ENCODE assay signal across 23 cellular contexts in genomic region chr9:123342247-123342646, GRCh38. TPM values are rescaled to one million over a fixed set of nuclear protein-coding genes. Genes with fewer than 3 reads are reported as not detected.
A peak's percentile ranks its signal among the peaks of the same experiment; 100 is the strongest.
DNase-seq lines count a peak whose midpoint lies in the region; ATAC-seq, FAIRE-seq and TF ChIP-seq lines count a peak whose summit lies in the region.
"Had no signal": no experiment of that assay in that cellular context is flagged by ENCODE, and none has a peak within 500 bp of the region (broad histone marks: within the 10 kb centered on the region; RNA-seq: fewer than 3 reads in every experiment).

No MANE protein-coding gene starts in this region.

- H3K9me3 Mint-ChIP-seq in stimulated activated effector memory CD8-positive, alpha-beta T cell treated with anti-CD3 and anti-CD28 coated beads, Interleukin-12 subunit alpha, Interleukin-12 subunit beta, amount 100 ng/mL, for 72 hours = no peaks in the 10 kb centered on the region

- CTCF ChIA-PET in OCI-LY7 (lab: Charles Lee; ENCODE audit: unreplicated experiment) (no interaction called here), K562 (lab: Yijun Ruan, JAX; ENCODE audit: low intra/inter-chr PET ratio) (no interaction called here)

- H3K9ac ChIP-seq in BLaER1 treated with 17β-estradiol and CSF1 and Interleukin-3, amounts not matched to agents 10 nM and 100 nM = peak overlapping the region in 7 of 11 experiments; percentile 17 to 92 (median 86); a peak in 11 of 22 replicates
- peak overlapping the region in 1 of 2 experiments; percentile 41; a peak in 1 of 4 replicates for H3K9ac ChIP-seq in K562 (ENCODE audit: insufficient read depth in 1 of 2, low read depth in 2 of 2, low read length in 2 of 2)

- TF ChIP-seq POLR2A in K562 (conservative IDR thresholded peaks at IDR 0.05) = no peak

- POLR2A ChIA-PET in OCI-LY7 (lab: Charles Lee) (interaction anchor here (0.6 to 5.0 kb wide), 6 partner anchors 16 to 174 kb away, joined by 3 to 53 read pairs (median 4); no protein-coding TSS in a partner anchor), K562 (lab: Yijun Ruan, JAX) (interaction anchor here (0.6 kb wide), 1 partner anchor 236 kb away, joined by 4 read pairs; no protein-coding TSS in a partner anchor)

- H3K27me3 ChIP-seq in BLaER1 treated with 17β-estradiol and CSF1 and Interleukin-3, amounts not matched to agents 10 nM and 100 nM = no peaks in the 10 kb centered on the region
- H3K27me3 ChIP-seq in K562 (ENCODE audit: control insufficient read depth in 2 of 2, insufficient read depth in 2 of 2, low read length in 2 of 2) (no peaks in the 10 kb centered on the region), BE2C (no peaks in the 10 kb centered on the region)

- peaks cover 77 to 99% (median 94%) of the 10 kb centered on the region in 10 experiments for H3K4me1 ChIP-seq in BLaER1 treated with 17β-estradiol and CSF1 and Interleukin-3, amounts not matched to agents 10 nM and 100 nM
- H3K4me1 ChIP-seq in OCI-LY7 (ENCODE audit: insufficient read depth, low read length, poor library complexity, severe bottlenecking) (peaks cover 94% of the 10 kb centered on the region), K562 (replicated peaks in 1 of 2; ENCODE audit: control insufficient read depth in 2 of 2, insufficient read depth in 2 of 2, low read length in 2 of 2) (peaks cover 42 to 54% of the 10 kb centered on the region in 2 experiments), BE2C (no peaks in the 10 kb centered on the region; the same call in 1 of the 2 replicates)
- H3K4me1 ChIP-seq: HAP-1 had no signal

- intact Hi-C loops in OCI-LY7 (cut with micrococcal nuclease; ENCODE audit: unreplicated experiment) = loop anchor here (10.0 kb wide), 2 partner anchors 437 to 517 kb away; partner anchors contain the start of genes PDCL and RC3H2
- intact Hi-C loops in K562 (cut with micrococcal nuclease) = loop anchor here (2.0 kb wide), 2 partner anchors 37 to 73 kb away; partner anchors contain the start of gene STRBP

- peak overlapping the region in 1 of 10 experiments; percentile 32; a peak in 2 of 20 replicates for H3K4me3 ChIP-seq in BLaER1 treated with 17β-estradiol and CSF1 and Interleukin-3, amounts not matched to agents 10 nM and 100 nM
- no peak overlapping the region for H3K4me3 ChIP-seq in OCI-LY7 (ENCODE audit: low read depth, low read length, poor library complexity, severe bottlenecking)
- no peak overlapping the region for H3K4me3 ChIP-seq in K562
- no peak overlapping the region for H3K4me3 ChIP-seq in BE2C (ENCODE audit: low read depth, low read length)
- H3K4me3 ChIP-seq: HAP-1 had no signal

- peaks cover 46% of the 10 kb centered on the region for H3K4me1 Mint-ChIP-seq in stimulated activated effector memory CD8-positive, alpha-beta T cell treated with anti-CD3 and anti-CD28 coated beads, Interleukin-12 subunit alpha, Interleukin-12 subunit beta, amount 100 ng/mL, for 72 hours

- no peak for TF ChIP-seq RAD21 in K562 (CRISPR knock-in tag; conservative IDR thresholded peaks at IDR 0.05 in 1 of 2, IDR thresholded peaks at IDR 0.05 in 1 of 2)

- no peaks in the 10 kb centered on the region for H3K9me1 ChIP-seq in K562 (ENCODE audit: control insufficient read depth, insufficient read depth, low read length)

- in situ Hi-C loops in K562 (cut with MboI) = loop anchor here (10.0 kb wide), 1 partner anchor 517 kb away; the partner anchor contains the start of gene PDCL

- H3K4me2 ChIP-seq in BLaER1 treated with 17β-estradiol and CSF1 and Interleukin-3, amounts not matched to agents 10 nM and 100 nM = peak overlapping the region; percentile 69 to 95 (median 91)
- H3K4me2 ChIP-seq in OCI-LY7 (ENCODE audit: low read length) (peak overlapping the region; percentile 73), K562 (ENCODE audit: insufficient read depth, low read length) (no peak overlapping the region)

- FAIRE-seq in K562 (lab: Jason Lieb, UNC) = no peak
- FAIRE-seq: G401.6, GM19239 had no signal

- BruUV-seq in OCI-LY7 (replicated peaks; lab: Mats Ljungman, UMichigan) = no TSS peak
- BruUV-seq in K562 (replicated peaks; lab: Mats Ljungman, UMichigan) = no TSS peak

- H3K27ac ChIP-seq in BLaER1 treated with 17β-estradiol and CSF1 and Interleukin-3, amounts not matched to agents 10 nM and 100 nM = peak overlapping the region in 8 of 11 experiments; percentile 90 to 99 (median 96); a peak in 15 of 22 replicates
- H3K27ac ChIP-seq in OCI-LY7 (ENCODE audit: low read depth, low read length, poor library complexity, severe bottlenecking) = peak overlapping the region; percentile 93
- no peak overlapping the region for H3K27ac ChIP-seq in K562 (ENCODE audit: extremely low read depth, low read depth, low read length)
- H3K27ac ChIP-seq: RWPE1 had no signal

- H3K36me3 Mint-ChIP-seq in stimulated activated effector memory CD8-positive, alpha-beta T cell treated with anti-CD3 and anti-CD28 coated beads, Interleukin-12 subunit alpha, Interleukin-12 subunit beta, amount 100 ng/mL, for 72 hours = peaks cover 17% of the 10 kb centered on the region

- ATAC-seq in K562 = no peak
- no peak for ATAC-seq in stimulated activated effector memory CD8-positive, alpha-beta T cell treated with anti-CD3 and anti-CD28 coated beads, Interleukin-12 subunit alpha, Interleukin-12 subunit beta, amount 100 ng/mL, for 72 hours
- ATAC-seq: PC-3 had no signal

- peak overlapping the region; percentile 97 for H3K27ac Mint-ChIP-seq in stimulated activated effector memory CD8-positive, alpha-beta T cell treated with anti-CD3 and anti-CD28 coated beads, Interleukin-12 subunit alpha, Interleukin-12 subunit beta, amount 100 ng/mL, for 72 hours

- no peak for TF ChIP-seq EP300 in K562 (IDR thresholded peaks at IDR 0.05; ENCODE audit: low read length)

- no peak overlapping the region for H3K4me3 Mint-ChIP-seq in stimulated activated effector memory CD8-positive, alpha-beta T cell treated with anti-CD3 and anti-CD28 coated beads, Interleukin-12 subunit alpha, Interleukin-12 subunit beta, amount 100 ng/mL, for 72 hours

- H3K9me2 ChIP-seq in OCI-LY7 (ENCODE audit: insufficient read depth, low read length) = no peaks in the 10 kb centered on the region

- no peaks in the 10 kb centered on the region for H4K20me1 ChIP-seq in BLaER1 treated with 17β-estradiol and CSF1 and Interleukin-3, amounts not matched to agents 10 nM and 100 nM
- H4K20me1 ChIP-seq in OCI-LY7 (ENCODE audit: insufficient read depth, low read length) (no peaks in the 10 kb centered on the region), K562 (replicated peaks; ENCODE audit: control insufficient read depth, insufficient read depth, low read length) (no peaks in the 10 kb centered on the region)

- H3K36me3 ChIP-seq in BLaER1 treated with 17β-estradiol and CSF1 and Interleukin-3, amounts not matched to agents 10 nM and 100 nM = no peaks in the 10 kb centered on the region
- H3K36me3 ChIP-seq in OCI-LY7 (ENCODE audit: insufficient read depth, low read length) = no peaks in the 10 kb centered on the region
- H3K36me3 ChIP-seq in K562 (ENCODE audit: control insufficient read depth, insufficient read depth, low read length) = no peaks in the 10 kb centered on the region
- H3K36me3 ChIP-seq in BE2C = no peaks in the 10 kb centered on the region
- H3K36me3 ChIP-seq: HAP-1 had no signal

- H3K9me3 ChIP-seq in BLaER1 treated with 17β-estradiol and CSF1 and Interleukin-3, amounts not matched to agents 10 nM and 100 nM (replicated peaks in 1 of 11) = no peaks in the 10 kb centered on the region
- H3K9me3 ChIP-seq in OCI-LY7 (ENCODE audit: low read length) = no peaks in the 10 kb centered on the region; the same call in 1 of the 2 replicates
- H3K9me3 ChIP-seq in K562 (replicated peaks; ENCODE audit: control insufficient read depth, insufficient read depth, low read depth, low read length) = no peaks in the 10 kb centered on the region
- no peaks in the 10 kb centered on the region for H3K9me3 ChIP-seq in BE2C
- H3K9me3 ChIP-seq: HAP-1 had no signal

- WGBS in K562 (ENCODE audit: insufficient coverage, low coverage, missing lambda C conversion rate) = 66% methylated on average over 5 of the region's 5 CpGs

- H2AFZ ChIP-seq in OCI-LY7 (ENCODE audit: low read length) = peak overlapping the region; percentile 57
- peak overlapping the region; percentile 14; the same call in 1 of the 2 replicates for H2AFZ ChIP-seq in K562 (ENCODE audit: low read depth, low read length)

- DNase-seq in OCI-LY7 (ENCODE audit: low spot score) (no peak), K562 (ENCODE audit: extremely low read depth in 1 of 4, low spot score in 3 of 4) (no peak), NCI-H1092 treated with DMSO at 0.1 percent for 48 hours (lab: John Stamatoyannopoulos, UW) (no peak), BE2C (no peak)
- no peak for DNase-seq in stimulated activated effector memory CD8-positive, alpha-beta T cell treated with anti-CD3 and anti-CD28 coated beads, Interleukin-12 subunit alpha, Interleukin-12 subunit beta, amount 100 ng/mL, for 72 hours (ENCODE audit: low spot score in 2 of 2)
- no peak for DNase-seq in stimulated activated CD4-positive, alpha-beta T cell treated with anti-CD3 and anti-CD28 coated beads, Interleukin-2, amount 100 ng/mL, for 24 hours
- no peak for DNase-seq in stimulated activated CD4-positive, alpha-beta T cell treated with anti-CD3 and anti-CD28 coated beads, Interleukin-4, amount 100 ng/mL, for 1 hour
- DNase-seq: COR-L47, DMS 273 treated with DMSO at 0.1 percent for 48 hours, DND-41, KBM-7, NCI-H1694 treated with DMSO at 0.1 percent for 48 hours, NCI-H2107, NCI-H2227 treated with DMSO at 0.1 percent for 48 hours, NCI-H510A treated with DMSO at 0.1 percent for 48 hours, NCI-H82, PC-3, SIG-M5 had no signal

- TF ChIP-seq CTCF in OCI-LY7 (conservative IDR thresholded peaks at IDR 0.05; ENCODE audit: low read length) = no peak
- no peak for TF ChIP-seq CTCF in K562 (IDR thresholded peaks at IDR 0.05 in 2 of 3, conservative IDR thresholded peaks at IDR 0.05 in 1 of 3; ENCODE audit: insufficient read depth in 2 of 3, low read depth in 1 of 3, low read length in 3 of 3)
- TF ChIP-seq CTCF in BE2C (IDR thresholded peaks at IDR 0.05; ENCODE audit: low read depth, low read length) = no peak

- no peaks in the 10 kb centered on the region for H3K79me2 ChIP-seq in OCI-LY7 (ENCODE audit: insufficient read depth, low read depth, low read length)
- H3K79me2 ChIP-seq in K562 (ENCODE audit: control insufficient read depth, insufficient read depth, low read length) = no peaks in the 10 kb centered on the region

RNA-seq across cellular contexts. Expression of gene CRB2, which starts 13.8 kb away (rescaled TPM):
- total RNA-seq in OCI-LY7 (2014; rRNA removed; shearing (Covaris generic)) = 0.88 and 1.6 TPM in 2 replicates
- 2.6 and 3.4 TPM in 2 replicates for total RNA-seq in OCI-LY7 (2022)
- 0.67 and 3.0 TPM in 2 replicates for total RNA-seq in K562 (2011; cell fraction: chromatin; rRNA removed; ENCODE audit: low replicate concordance)
- 2.5 and 3.2 TPM in 2 replicates for total RNA-seq in K562 (2011; cell fraction: nucleolus; rRNA removed)
- 0.76 and 0.88 TPM in 2 replicates for total RNA-seq in K562 (2011; cell fraction: nucleoplasm; rRNA removed)
- 0.53 and 0.64 TPM in 2 replicates for total RNA-seq in K562 (2014; rRNA removed)
- 0.13 and 0.18 TPM in 2 replicates for total RNA-seq in K562 (2014; rRNA removed; fragmentation: Illumina TruSeq; extraction: Trizol)
- 0.25 and 0.38 TPM in 2 replicates for total RNA-seq in K562 (2015; rRNA removed; fragmentation: Illumina TruSeq; extraction: Trizol)
- total RNA-seq in K562 (2021) = 1.2 and 1.3 TPM in 2 replicates
- polyA plus RNA-seq in K562 (2011; rRNA removed) = 0.18 and 0.28 TPM in 2 replicates
- 0.19 and 0.67 TPM in 2 replicates for polyA plus RNA-seq in K562 (2011; cell fraction: cytosol; rRNA removed)
- polyA plus RNA-seq in K562 (2011; cell fraction: nucleus; rRNA removed) = 1.3 and 2.9 TPM in 2 replicates
- polyA plus RNA-seq in K562 (2012) = 0.25 and 0.68 TPM in 2 replicates
- 0.13 and 0.29 TPM in 2 replicates for polyA plus RNA-seq in K562 (2014; fragmentation: Illumina TruSeq; extraction: Trizol)
- polyA plus RNA-seq in K562 (2014; fragmentation: Nextera tagmentation; extraction: Ambion mirVana) = not detected
- 0.43 and 0.44 TPM in 2 replicates for polyA plus RNA-seq in K562 (2014; rRNA removed)
- 0.24 and 0.91 TPM in 2 replicates for polyA minus RNA-seq in K562 (2011; rRNA and poly(A)+ RNA removed)
- polyA minus RNA-seq in K562 (2011; cell fraction: cytosol; rRNA and poly(A)+ RNA removed) = 1.3 and 2.3 TPM in 2 replicates
- 1.1 and 1.2 TPM in 2 replicates for polyA minus RNA-seq in K562 (2011; cell fraction: nucleus; rRNA and poly(A)+ RNA removed)
- 4.6 TPM for polyA plus RNA-seq in BE2C (2012; ENCODE audit: insufficient read depth, insufficient read length, low read depth)
- total RNA-seq: PC-3 had no signal
